Comparison of ENCODE assay signal across 15 cellular contexts in genomic region chr18:62669225-62669624, GRCh38. TPM values are rescaled to one million over a fixed set of nuclear protein-coding genes. Genes with fewer than 3 reads are reported as not detected.
DNase-seq lines count a peak whose midpoint lies in the region; ATAC-seq and TF ChIP-seq lines count a peak whose summit lies in the region.
"Had no signal": no experiment of that assay in that cellular context is flagged by ENCODE, and none has a peak within 500 bp of the region (broad histone marks: within the 10 kb centered on the region; RNA-seq: fewer than 3 reads in every experiment).

No MANE protein-coding gene starts in this region.

- no peaks in the 10 kb centered on the region for H3K36me3 Mint-ChIP-seq in activated CD8-positive, alpha-beta T cell treated with anti-CD3 and anti-CD28 coated beads for 36 hours (ENCODE audit: low read depth)
- no peaks in the 10 kb centered on the region for H3K36me3 Mint-ChIP-seq in activated CD8-positive, alpha-beta T cell treated with anti-CD3 and anti-CD28 coated beads, Interleukin-2, amount 10 ng/mL, durations not matched to agents 7 days and 5 days (ENCODE audit: low read depth)
- H3K36me3 Mint-ChIP-seq in activated naive CD8-positive, alpha-beta T cell treated with anti-CD3 and anti-CD28 coated beads, Interleukin-2, amount 50 U/mL, for 24 hours (ENCODE audit: low read depth) = peaks cover 5% of the 10 kb centered on the region
- H3K36me3 Mint-ChIP-seq: CD8-positive, alpha-beta T cell had no signal

- no peak for DNase-seq in activated CD8-positive, alpha-beta T cell treated with anti-CD3 and anti-CD28 coated beads for 36 hours
- DNase-seq in activated CD8-positive, alpha-beta T cell treated with anti-CD3 and anti-CD28 coated beads, Interleukin-2, amount 10 ng/mL, durations not matched to agents 7 days and 5 days = no peak
- no peak for DNase-seq in activated naive CD8-positive, alpha-beta T cell treated with anti-CD3 and anti-CD28 coated beads, Interleukin-2, amount 50 U/mL, for 24 hours
- no peak for DNase-seq in stimulated activated naive CD8-positive, alpha-beta T cell treated with anti-CD3 and anti-CD28 coated beads, Interleukin-15, Interleukin-2, amounts not matched to agents 100 U/mL and 50 U/mL, for 24 hours
- DNase-seq in NCI-H1048 (lab: John Stamatoyannopoulos, UW) = no peak
- DNase-seq: Calu3; CD8-positive, alpha-beta T cell; DMS79 treated with DMSO at 0.1 percent for 48 hours; GF-D8; H9 had no signal

- peaks cover 12% of the 10 kb centered on the region for H3K4me1 Mint-ChIP-seq in activated CD8-positive, alpha-beta T cell treated with anti-CD3 and anti-CD28 coated beads for 36 hours (ENCODE audit: low read depth)
- no peaks in the 10 kb centered on the region for H3K4me1 Mint-ChIP-seq in activated CD8-positive, alpha-beta T cell treated with anti-CD3 and anti-CD28 coated beads, Interleukin-2, amount 10 ng/mL, durations not matched to agents 7 days and 5 days (ENCODE audit: low read depth)
- H3K4me1 Mint-ChIP-seq in activated naive CD8-positive, alpha-beta T cell treated with anti-CD3 and anti-CD28 coated beads, Interleukin-2, amount 50 U/mL, for 24 hours = peaks cover 18% of the 10 kb centered on the region
- H3K4me1 Mint-ChIP-seq: B cell, H9 had no signal

- peak; percentile 76 for ATAC-seq in activated CD8-positive, alpha-beta T cell treated with anti-CD3 and anti-CD28 coated beads for 36 hours
- ATAC-seq in activated CD8-positive, alpha-beta T cell treated with anti-CD3 and anti-CD28 coated beads, Interleukin-2, amount 10 ng/mL, durations not matched to agents 7 days and 5 days = no peak
- peak; percentile 94 for ATAC-seq in activated naive CD8-positive, alpha-beta T cell treated with anti-CD3 and anti-CD28 coated beads, Interleukin-2, amount 50 U/mL, for 24 hours
- ATAC-seq in stimulated activated naive CD8-positive, alpha-beta T cell treated with anti-CD3 and anti-CD28 coated beads, Interleukin-15, Interleukin-2, amounts not matched to agents 100 U/mL and 50 U/mL, for 24 hours = peak; percentile 94
- ATAC-seq in HG03432 (IDR thresholded peaks at IDR 0.05; ENCODE audit: unreplicated experiment) (no peak), HG03135 (IDR thresholded peaks at IDR 0.05; ENCODE audit: unreplicated experiment) (no peak)
- ATAC-seq: CD8-positive, alpha-beta T cell; HepG2 had no signal

- intact Hi-C loops in activated CD8-positive, alpha-beta T cell treated with anti-CD3 and anti-CD28 coated beads for 36 hours (cut with micrococcal nuclease) = no loop called here

- peaks cover 5% of the 10 kb centered on the region for H3K9me3 Mint-ChIP-seq in activated CD8-positive, alpha-beta T cell treated with anti-CD3 and anti-CD28 coated beads for 36 hours
- no peaks in the 10 kb centered on the region for H3K9me3 Mint-ChIP-seq in activated CD8-positive, alpha-beta T cell treated with anti-CD3 and anti-CD28 coated beads, Interleukin-2, amount 10 ng/mL, durations not matched to agents 7 days and 5 days (ENCODE audit: insufficient read depth)
- peaks cover 10% of the 10 kb centered on the region for H3K9me3 Mint-ChIP-seq in activated naive CD8-positive, alpha-beta T cell treated with anti-CD3 and anti-CD28 coated beads, Interleukin-2, amount 50 U/mL, for 24 hours
- H3K9me3 Mint-ChIP-seq: H9 had no signal

- no peak overlapping the region for H3K4me3 Mint-ChIP-seq in activated CD8-positive, alpha-beta T cell treated with anti-CD3 and anti-CD28 coated beads for 36 hours
- H3K4me3 Mint-ChIP-seq in activated CD8-positive, alpha-beta T cell treated with anti-CD3 and anti-CD28 coated beads, Interleukin-2, amount 10 ng/mL, durations not matched to agents 7 days and 5 days = no peak overlapping the region
- peak overlapping the region; percentile 53 for H3K4me3 Mint-ChIP-seq in activated naive CD8-positive, alpha-beta T cell treated with anti-CD3 and anti-CD28 coated beads, Interleukin-2, amount 50 U/mL, for 24 hours
- H3K4me3 Mint-ChIP-seq: B cell; CD8-positive, alpha-beta T cell; H9; IgD-negative memory B cell had no signal

- CTCF ChIA-PET in activated CD8-positive, alpha-beta T cell treated with anti-CD3 and anti-CD28 coated beads for 36 hours (lab: Charles Lee) = interaction anchor here (1.5 kb wide), 1 partner anchor 31 kb away, joined by 3 read pairs; no protein-coding TSS in a partner anchor
- CTCF ChIA-PET in activated CD8-positive, alpha-beta T cell treated with anti-CD3 and anti-CD28 coated beads, Interleukin-2, amount 10 ng/mL, durations not matched to agents 7 days and 5 days (lab: Charles Lee) = no interaction called here

- peak overlapping the region; percentile 46 for H3K27ac Mint-ChIP-seq in activated CD8-positive, alpha-beta T cell treated with anti-CD3 and anti-CD28 coated beads for 36 hours
- H3K27ac Mint-ChIP-seq in activated CD8-positive, alpha-beta T cell treated with anti-CD3 and anti-CD28 coated beads, Interleukin-2, amount 10 ng/mL, durations not matched to agents 7 days and 5 days = no peak overlapping the region
- H3K27ac Mint-ChIP-seq in activated naive CD8-positive, alpha-beta T cell treated with anti-CD3 and anti-CD28 coated beads, Interleukin-2, amount 50 U/mL, for 24 hours = peak overlapping the region; percentile 80
- H3K27ac Mint-ChIP-seq: B cell; CD8-positive, alpha-beta T cell; H9; IgD-negative memory B cell had no signal

- no peaks in the 10 kb centered on the region for H3K27me3 Mint-ChIP-seq in activated CD8-positive, alpha-beta T cell treated with anti-CD3 and anti-CD28 coated beads for 36 hours
- peaks cover 7% of the 10 kb centered on the region for H3K27me3 Mint-ChIP-seq in activated CD8-positive, alpha-beta T cell treated with anti-CD3 and anti-CD28 coated beads, Interleukin-2, amount 10 ng/mL, durations not matched to agents 7 days and 5 days (ENCODE audit: low read depth)
- no peaks in the 10 kb centered on the region for H3K27me3 Mint-ChIP-seq in activated naive CD8-positive, alpha-beta T cell treated with anti-CD3 and anti-CD28 coated beads, Interleukin-2, amount 50 U/mL, for 24 hours
- H3K27me3 Mint-ChIP-seq: B cell, IgD-negative memory B cell had no signal

- no peak for TF ChIP-seq CTCF in activated CD8-positive, alpha-beta T cell treated with anti-CD3 and anti-CD28 coated beads for 36 hours (IDR thresholded peaks at IDR 0.05)

- POLR2A ChIA-PET in activated CD8-positive, alpha-beta T cell treated with anti-CD3 and anti-CD28 coated beads for 36 hours (lab: Charles Lee) = no interaction called here
- POLR2A ChIA-PET in activated CD8-positive, alpha-beta T cell treated with anti-CD3 and anti-CD28 coated beads, Interleukin-2, amount 10 ng/mL, durations not matched to agents 7 days and 5 days (lab: Charles Lee) = no interaction called here

RNA-seq across cellular contexts. Expression of gene PHLPP1, which starts 46.1 kb away (rescaled TPM):
- total RNA-seq in activated CD8-positive, alpha-beta T cell treated with anti-CD3 and anti-CD28 coated beads for 36 hours = 1 to 10 TPM; 8.2 to 8.6 TPM
- 1 to 10 TPM; 2.9 to 3.5 TPM for total RNA-seq in activated CD8-positive, alpha-beta T cell treated with anti-CD3 and anti-CD28 coated beads, Interleukin-2, amount 10 ng/mL, durations not matched to agents 7 days and 5 days

Comparison
In these comparisons a context has a peak if more than half of its experiments do, and no peak if none do; other contexts are left out.
1. ATAC-seq: peak in activated CD8-positive, alpha-beta T cell treated with anti-CD3 and anti-CD28 coated beads for 36 hours (single experiment), activated naive CD8-positive, alpha-beta T cell treated with anti-CD3 and anti-CD28 coated beads, Interleukin-2, amount 50 U/mL, for 24 hours (single experiment) and stimulated activated naive CD8-positive, alpha-beta T cell treated with anti-CD3 and anti-CD28 coated beads, Interleukin-15, Interleukin-2, amounts not matched to agents 100 U/mL and 50 U/mL, for 24 hours (single experiment); none in activated CD8-positive, alpha-beta T cell treated with anti-CD3 and anti-CD28 coated beads, Interleukin-2, amount 10 ng/mL, durations not matched to agents 7 days and 5 days (single experiment), HG03432 (single experiment) and HG03135 (single experiment).